In the genomic region with DNA sequence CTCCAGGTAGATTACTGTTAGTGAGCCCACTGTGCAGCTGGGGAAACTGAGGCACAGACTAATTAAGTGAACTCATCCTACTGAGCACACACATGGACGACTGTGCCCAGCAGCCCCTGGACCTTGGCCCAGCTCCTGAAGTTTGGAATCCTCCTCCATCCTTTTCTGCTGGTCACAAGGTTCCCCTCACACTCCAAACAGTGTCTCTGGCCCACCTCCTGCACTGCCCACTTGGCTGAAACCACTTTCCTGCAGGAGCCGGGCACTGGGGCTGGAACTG, we compare ENCODE assay signal across 11 cellular contexts. TPM values are rescaled to one million over a fixed set of nuclear protein-coding genes. Genes with fewer than 3 reads are reported as not detected.
DNase-seq lines count a peak whose midpoint lies in the region; FAIRE-seq and TF ChIP-seq lines count a peak whose summit lies in the region.
"Had no signal": no experiment of that assay in that cellular context is flagged by ENCODE, and none has a peak within 500 bp of the region (broad histone marks: within the 10 kb centered on the region; RNA-seq: fewer than 3 reads in every experiment).

No MANE protein-coding gene starts in this region.

- no peak overlapping the region for H2AFZ ChIP-seq in KMS-11 (ENCODE audit: low read depth)

- no peak for FAIRE-seq in D721Med (lab: Jason Lieb, UNC)
- FAIRE-seq: frontal cortex had no signal

- TF ChIP-seq RAD21 in liver (IDR thresholded peaks at IDR 0.05): no peak

- no peaks in the 10 kb centered on the region for H4K20me1 ChIP-seq in KMS-11 (ENCODE audit: insufficient read depth)

- H3K79me2 ChIP-seq in KMS-11 (ENCODE audit: insufficient read depth, low read depth): peaks cover 59% of the 10 kb centered on the region; the same call in 1 of the 2 replicates

- CTCF ChIA-PET in MCF 10A (lab: Yijun Ruan, JAX): interaction anchor here (0.7 to 2.4 kb wide), 5 partner anchors 9 to 89 kb away, joined by 3 to 12 read pairs (median 4); no protein-coding TSS in a partner anchor

- H3K4me3 ChIP-seq in KMS-11 (IDR thresholded peaks at IDR 0.05; ENCODE audit: insufficient read depth, low read depth, low read length) (no peak overlapping the region), liver (ENCODE audit: low read depth in 1 of 3, low read length in 3 of 3) (peak overlapping the region in 1 of 3 donors; percentile 0), stomach (peak overlapping the region in 3 of 4 donors; percentile 0 to 85 (median 12)), lower leg skin (ENCODE audit: low read depth, poor library complexity, severe bottlenecking) (no peak overlapping the region)

- no TSS peak for BruUV-seq in MCF 10A (replicated peaks; lab: Mats Ljungman, UMichigan)

- peak overlapping the region; percentile 26; the same call in 1 of the 2 replicates for H3K4me2 ChIP-seq in KMS-11

- H3K27me3 Mint-ChIP-seq in MCF 10A (ENCODE audit: insufficient read depth, unreplicated experiment): no peaks in the 10 kb centered on the region
- H3K27me3 Mint-ChIP-seq: activated naive CD8-positive, alpha-beta T cell treated with anti-CD3 and anti-CD28 coated beads for 36 hours had no signal

- TF ChIP-seq POLR2A in stomach (IDR thresholded peaks at IDR 0.05) (no peak), lower leg skin (IDR thresholded peaks at IDR 0.05) (no peak)

- DNase-seq in MCF 10A (ENCODE audit: unreplicated experiment) (no peak), stomach (no peak), DMS153 (lab: John Stamatoyannopoulos, UW) (no peak), lower leg skin (ENCODE audit: low spot score in 2 of 2) (no peak), NCI-H1694 (lab: John Stamatoyannopoulos, UW) (no peak), D721Med (ENCODE audit: insufficient read length, low spot score) (no peak)
- DNase-seq: activated naive CD8-positive, alpha-beta T cell treated with anti-CD3 and anti-CD28 coated beads for 36 hours had no signal

- no peaks in the 10 kb centered on the region for H3K36me3 ChIP-seq in KMS-11 (ENCODE audit: insufficient read depth)
- H3K36me3 ChIP-seq in liver (ENCODE audit: control insufficient read depth in 4 of 4, insufficient read depth in 3 of 4, low read depth in 1 of 4, low read length in 3 of 4): no peaks in the 10 kb centered on the region
- H3K36me3 ChIP-seq in stomach: no peaks in the 10 kb centered on the region

- TF ChIP-seq CTCF in KMS-11 (conservative IDR thresholded peaks at IDR 0.05; ENCODE audit: low read depth, low read length) (no peak), MCF 10A (IDR thresholded peaks at IDR 0.05; ENCODE audit: unreplicated experiment) (no peak), liver (IDR thresholded peaks at IDR 0.05; ENCODE audit: low read depth, low read length, missing input control) (no peak), stomach (IDR thresholded peaks at IDR 0.05) (no peak), lower leg skin (IDR thresholded peaks at IDR 0.05) (no peak), D721Med (IDR thresholded peaks at IDR 0.05; ENCODE audit: insufficient read depth, missing control alignments) (no peak)

- H3K9me3 ChIP-seq in liver (ENCODE audit: control insufficient read depth in 4 of 4, low read length in 3 of 4) (no peaks in the 10 kb centered on the region), stomach (no peaks in the 10 kb centered on the region)

- H3K36me3 Mint-ChIP-seq in MCF 10A (ENCODE audit: insufficient read depth, unreplicated experiment): peaks cover 5% of the 10 kb centered on the region

- H3K27ac Mint-ChIP-seq in MCF 10A (ENCODE audit: low read depth, unreplicated experiment): peak overlapping the region; percentile 85
- H3K27ac Mint-ChIP-seq: activated naive CD8-positive, alpha-beta T cell treated with anti-CD3 and anti-CD28 coated beads for 36 hours had no signal

- H3K4me1 Mint-ChIP-seq in MCF 10A (ENCODE audit: insufficient read depth, unreplicated experiment): peaks cover 39% of the 10 kb centered on the region

- POLR2A ChIA-PET in MCF 10A (lab: Yijun Ruan, JAX): interaction anchor here (1.0 to 5.7 kb wide), 4 partner anchors 10 to 174 kb away, joined by 3 to 53 read pairs (median 4); partner anchors contain the start of gene UBE2O

- H3K4me1 ChIP-seq in KMS-11 (ENCODE audit: low read depth, poor library complexity, severe bottlenecking): peaks cover 87% of the 10 kb centered on the region
- peaks cover 10 to 44% (median 29%) of the 10 kb centered on the region in 4 donors for H3K4me1 ChIP-seq in liver (ENCODE audit: control insufficient read depth in 4 of 4, insufficient read depth in 4 of 4, low read length in 3 of 4)
- H3K4me1 ChIP-seq in stomach: peaks cover 55 to 91% (median 76%) of the 10 kb centered on the region in 4 donors

- H3K27ac ChIP-seq in KMS-11: peak overlapping the region; percentile 49; the same call in 1 of the 2 replicates
- peak overlapping the region; percentile 74 to 77 for H3K27ac ChIP-seq in liver (ENCODE audit: low read depth in 1 of 2, low read length in 2 of 2)
- H3K27ac ChIP-seq in stomach: peak overlapping the region; percentile 70 to 93 (median 88)

- no peak for TF ChIP-seq EP300 in stomach (IDR thresholded peaks at IDR 0.05)

- intact Hi-C loops in MCF 10A (cut with micrococcal nuclease) (no loop called here), stomach (cut with DNase I; ENCODE audit: low total_unique reads) (no loop called here), lower leg skin (cut with DNase I; ENCODE audit: low total_unique reads) (no loop called here)

- peak overlapping the region; percentile 80 for H3K4me3 Mint-ChIP-seq in MCF 10A (ENCODE audit: unreplicated experiment)
- H3K4me3 Mint-ChIP-seq: activated naive CD8-positive, alpha-beta T cell treated with anti-CD3 and anti-CD28 coated beads for 36 hours had no signal

- no peaks in the 10 kb centered on the region for H3K27me3 ChIP-seq in KMS-11 (ENCODE audit: insufficient read depth, low read depth)
- H3K27me3 ChIP-seq in liver (ENCODE audit: control insufficient read depth in 4 of 4, insufficient read depth in 4 of 4, low read length in 3 of 4): no peaks in the 10 kb centered on the region
- H3K27me3 ChIP-seq in stomach: no peaks in the 10 kb centered on the region

- no peak overlapping the region for H3K9ac ChIP-seq in KMS-11
- peak overlapping the region in 1 of 2 donors; percentile 28 for H3K9ac ChIP-seq in liver (ENCODE audit: low read depth in 1 of 2, low read length in 2 of 2)

- no peaks in the 10 kb centered on the region for H3K9me3 Mint-ChIP-seq in MCF 10A (ENCODE audit: unreplicated experiment)
- H3K9me3 Mint-ChIP-seq: activated naive CD8-positive, alpha-beta T cell treated with anti-CD3 and anti-CD28 coated beads for 36 hours had no signal

- 24% methylated on average over 2 of the region's 2 CpGs for WGBS in liver
- WGBS in stomach, 5 donors: 15 to 36% (median 34%) methylated on average over 2 of the region's 2 CpGs
- 23 to 27% methylated on average over 2 of the region's 2 CpGs for WGBS in lower leg skin, 2 donors

TF ChIP-seq in liver, 16 proteins besides CTCF, POLR2A, EP300 and RAD21:
- no peak for TF ChIP-seq EGR1 (IDR thresholded peaks at IDR 0.05; ENCODE audit: low read depth in 2 of 2)
- TF ChIP-seq GABPA (IDR thresholded peaks at IDR 0.05 in 1 of 2, conservative IDR thresholded peaks at IDR 0.05 in 1 of 2): no peak
- TF ChIP-seq RXRA (IDR thresholded peaks at IDR 0.05): no peak
- TF ChIP-seq SP1 (IDR thresholded peaks at IDR 0.05): no peak
- TF ChIP-seq, protein P1, sequence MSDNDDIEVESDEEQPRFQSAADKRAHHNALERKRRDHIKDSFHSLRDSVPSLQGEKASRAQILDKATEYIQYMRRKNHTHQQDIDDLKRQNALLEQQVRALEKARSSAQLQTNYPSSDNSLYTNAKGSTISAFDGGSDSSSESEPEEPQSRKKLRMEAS (IDR thresholded peaks at IDR 0.05): no peak

RNA-seq across cellular contexts. Expression of gene RHBDF2, which starts 3.6 kb away (rescaled TPM):
- total RNA-seq in MCF 10A (2022): 17.5 and 33.4 TPM in 2 replicates
- total RNA-seq in liver: 1 to 10 TPM; 3.6 to 6.7 TPM
- 1 to 10 TPM; 2.9 to 5.6 TPM for polyA plus RNA-seq in liver
- 100 to 1,000 TPM in 2 of 5 donors, 10 to 100 TPM in 3; 16.9 to 175 (median 43.8) TPM for total RNA-seq in stomach
- polyA plus RNA-seq in stomach: 10 to 100 TPM in 1 of 3 donors, 1 to 10 TPM in 2; 4.6 to 17.5 (median 9.2) TPM
- 10 to 100 TPM; 53.7 to 76.1 (median 62.6) TPM for total RNA-seq in lower leg skin

RNA-seq across cellular contexts. Expression of gene AANAT, which starts 30.2 kb away (rescaled TPM):
- total RNA-seq in MCF 10A (2022) (not detected in 2 replicates), liver (not detected), stomach (not detected), lower leg skin (not detected)
- polyA plus RNA-seq in liver (not detected), stomach (under 1 TPM in 1 of 3 donors, not detected in 2; 0.44 TPM)
- total RNA-seq: Daoy, frontal cortex had no signal

RNA-seq across cellular contexts. Expression of gene CYGB, which starts 39.9 kb away (rescaled TPM):
- not detected in 2 replicates for total RNA-seq in MCF 10A (2022)
- 1 to 10 TPM; 1.6 to 7.8 TPM for total RNA-seq in liver
- 1 to 10 TPM in 1 of 2 donors, under 1 TPM in 1; 0.83 to 1.2 TPM for polyA plus RNA-seq in liver
- 10 to 100 TPM in 3 of 5 donors, 1 to 10 TPM in 1, not detected in 1; 6.8 to 40.4 (median 28.4) TPM for total RNA-seq in stomach
- polyA plus RNA-seq in stomach: 100 to 1,000 TPM in 1 of 3 donors, 10 to 100 TPM in 1, 1 to 10 TPM in 1; 9.9 to 101 (median 65.1) TPM
- total RNA-seq in lower leg skin: 10 to 100 TPM in 3 of 4 donors, 1 to 10 TPM in 1; 9.7 to 14.4 (median 10.7) TPM

RNA-seq across cellular contexts. Expression of gene PRCD, which starts 42.2 kb away (rescaled TPM):
- total RNA-seq in MCF 10A (2022) (not detected in 2 replicates), liver (1 to 10 TPM in 1 of 2 donors, under 1 TPM in 1; 0.75 to 1.0 TPM), stomach (1 to 10 TPM in 1 of 5 donors, under 1 TPM in 1, not detected in 3; 0.72 to 5.7 TPM), lower leg skin (1 to 10 TPM in 3 of 4 donors, under 1 TPM in 1; 0.42 to 7.5 (median 4.0) TPM)
- polyA plus RNA-seq in liver (under 1 TPM in 1 of 2 donors, not detected in 1; 0.63 TPM), stomach (10 to 100 TPM in 1 of 3 donors, 1 to 10 TPM in 2; 3.6 to 12.2 (median 4.2) TPM)

RNA-seq across cellular contexts. Expression of gene UBE2O, which starts 44.7 kb away (rescaled TPM):
- total RNA-seq in MCF 10A (2022) (16.2 and 19.5 TPM in 2 replicates), liver (10 to 100 TPM; 13.1 to 71.5 TPM), stomach (10 to 100 TPM in 4 of 5 donors, 1 to 10 TPM in 1; 9.9 to 32.7 (median 17.9) TPM), lower leg skin (10 to 100 TPM; 20.3 to 52.0 (median 26.0) TPM)
- polyA plus RNA-seq in liver (1 to 10 TPM; 3.3 to 5.4 TPM), stomach (1 to 10 TPM; 4.6 to 7.2 (median 6.1) TPM)

Comparison
In these comparisons a context has a peak if more than half of its experiments do, and no peak if none do; other contexts are left out.
1. H3K4me3 ChIP-seq: peak in stomach (3 of 4); none in KMS-11 (single experiment) and lower leg skin (single experiment).
2. Peak in every context shown above with its lines, with median percentiles within 50 percentile points of each other: H3K27ac ChIP-seq.